In the genomic region with DNA sequence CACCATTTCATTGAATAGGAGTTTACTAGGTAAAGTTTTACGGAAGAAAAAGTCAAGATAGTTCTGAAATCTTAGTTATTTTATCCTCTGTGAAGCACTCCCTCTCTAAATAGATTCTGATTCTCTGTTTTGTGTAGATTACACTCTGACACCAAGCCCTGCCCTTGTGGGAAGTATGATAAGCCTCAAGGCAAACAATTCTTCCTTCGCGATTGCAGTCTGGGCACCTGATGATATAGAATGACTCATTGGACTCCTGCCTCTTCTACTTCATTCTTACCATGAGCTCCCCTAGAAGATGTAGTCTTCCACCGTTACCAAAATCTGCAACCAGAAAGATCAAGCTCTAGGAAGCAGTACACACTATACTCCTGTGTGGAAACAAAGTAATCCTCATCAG, we compare ENCODE assay signal across 1 cellular context.
TF ChIP-seq lines count a peak whose summit lies in the region.

No MANE protein-coding gene starts in this region.

TF ChIP-seq in K562, 482 proteins besides CTCF, POLR2A, EP300 and RAD21 (continued from another document):
- no peak for TF ChIP-seq RBM17 (IDR thresholded peaks at IDR 0.05; ENCODE audit: borderline replicate concordance, low read depth, low read length)
- TF ChIP-seq, protein P1, sequence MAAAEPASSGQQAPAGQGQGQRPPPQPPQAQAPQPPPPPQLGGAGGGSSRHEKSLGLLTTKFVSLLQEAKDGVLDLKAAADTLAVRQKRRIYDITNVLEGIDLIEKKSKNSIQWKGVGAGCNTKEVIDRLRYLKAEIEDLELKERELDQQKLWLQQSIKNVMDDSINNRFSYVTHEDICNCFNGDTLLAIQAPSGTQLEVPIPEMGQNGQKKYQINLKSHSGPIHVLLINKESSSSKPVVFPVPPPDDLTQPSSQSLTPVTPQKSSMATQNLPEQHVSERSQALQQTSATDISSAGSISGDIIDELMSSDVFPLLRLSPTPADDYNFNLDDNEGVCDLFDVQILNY (CRISPR knock-in tag; IDR thresholded peaks at IDR 0.05): no peak
- TF ChIP-seq, protein P2, sequence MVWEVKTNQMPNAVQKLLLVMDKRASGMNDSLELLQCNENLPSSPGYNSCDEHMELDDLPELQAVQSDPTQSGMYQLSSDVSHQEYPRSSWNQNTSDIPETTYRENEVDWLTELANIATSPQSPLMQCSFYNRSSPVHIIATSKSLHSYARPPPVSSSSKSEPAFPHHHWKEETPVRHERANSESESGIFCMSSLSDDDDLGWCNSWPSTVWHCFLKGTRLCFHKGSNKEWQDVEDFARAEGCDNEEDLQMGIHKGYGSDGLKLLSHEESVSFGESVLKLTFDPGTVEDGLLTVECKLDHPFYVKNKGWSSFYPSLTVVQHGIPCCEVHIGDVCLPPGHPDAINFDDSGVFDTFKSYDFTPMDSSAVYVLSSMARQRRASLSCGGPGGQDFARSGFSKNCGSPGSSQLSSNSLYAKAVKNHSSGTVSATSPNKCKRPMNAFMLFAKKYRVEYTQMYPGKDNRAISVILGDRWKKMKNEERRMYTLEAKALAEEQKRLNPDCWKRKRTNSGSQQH (CRISPR knock-in tag; IDR thresholded peaks at IDR 0.05): no peak
- 0 out of 2 replicates have a peak, but pooled peaks have one; percentile 16 for TF ChIP-seq SMARCA4 (IDR thresholded peaks at IDR 0.05)
- TF ChIP-seq NFE2 (IDR thresholded peaks at IDR 0.05; ENCODE audit: low read depth): no peak
- TF ChIP-seq, protein P3, sequence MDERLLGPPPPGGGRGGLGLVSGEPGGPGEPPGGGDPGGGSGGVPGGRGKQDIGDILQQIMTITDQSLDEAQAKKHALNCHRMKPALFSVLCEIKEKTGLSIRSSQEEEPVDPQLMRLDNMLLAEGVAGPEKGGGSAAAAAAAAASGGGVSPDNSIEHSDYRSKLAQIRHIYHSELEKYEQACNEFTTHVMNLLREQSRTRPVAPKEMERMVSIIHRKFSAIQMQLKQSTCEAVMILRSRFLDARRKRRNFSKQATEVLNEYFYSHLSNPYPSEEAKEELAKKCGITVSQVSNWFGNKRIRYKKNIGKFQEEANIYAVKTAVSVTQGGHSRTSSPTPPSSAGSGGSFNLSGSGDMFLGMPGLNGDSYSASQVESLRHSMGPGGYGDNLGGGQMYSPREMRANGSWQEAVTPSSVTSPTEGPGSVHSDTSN (CRISPR knock-in tag; IDR thresholded peaks at IDR 0.05; ENCODE audit: low read depth): no peak
- TF ChIP-seq, protein P3 (tag; conservative IDR thresholded peaks at IDR 0.05; ENCODE audit: low read depth): no peak
- TF ChIP-seq NFYB (IDR thresholded peaks at IDR 0.05; ENCODE audit: extremely low read depth, insufficient read length): no peak
- TF ChIP-seq NFRKB (IDR thresholded peaks at IDR 0.05; ENCODE audit: low read depth): no peak
- no peak for TF ChIP-seq HDAC3 (IDR thresholded peaks at IDR 0.05; ENCODE audit: borderline replicate concordance, partially characterized antibody)
- TF ChIP-seq MAFF (IDR thresholded peaks at IDR 0.05; ENCODE audit: low read length): no peak
- TF ChIP-seq, protein P4, sequence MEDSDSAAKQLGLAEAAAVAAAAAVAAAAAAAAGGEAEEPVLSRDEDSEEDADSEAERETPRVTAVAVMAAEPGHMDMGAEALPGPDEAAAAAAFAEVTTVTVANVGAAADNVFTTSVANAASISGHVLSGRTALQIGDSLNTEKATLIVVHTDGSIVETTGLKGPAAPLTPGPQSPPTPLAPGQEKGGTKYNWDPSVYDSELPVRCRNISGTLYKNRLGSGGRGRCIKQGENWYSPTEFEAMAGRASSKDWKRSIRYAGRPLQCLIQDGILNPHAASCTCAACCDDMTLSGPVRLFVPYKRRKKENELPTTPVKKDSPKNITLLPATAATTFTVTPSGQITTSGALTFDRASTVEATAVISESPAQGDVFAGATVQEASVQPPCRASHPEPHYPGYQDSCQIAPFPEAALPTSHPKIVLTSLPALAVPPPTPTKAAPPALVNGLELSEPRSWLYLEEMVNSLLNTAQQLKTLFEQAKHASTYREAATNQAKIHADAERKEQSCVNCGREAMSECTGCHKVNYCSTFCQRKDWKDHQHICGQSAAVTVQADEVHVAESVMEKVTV (CRISPR knock-in tag; IDR thresholded peaks at IDR 0.05): no peak
- TF ChIP-seq JUND (IDR thresholded peaks at IDR 0.05; ENCODE audit: borderline replicate concordance, low read depth, low read length): 0 out of 2 replicates have a peak, but pooled peaks have one; percentile 20
- peak; percentile 32; the same call in 1 of the 3 replicates for TF ChIP-seq JUND (tag; IDR thresholded peaks at IDR 0.05; ENCODE audit: borderline replicate concordance, low read depth, low read length)
- no peak for TF ChIP-seq ZNF384 (IDR thresholded peaks at IDR 0.05; ENCODE audit: low read depth, low read length)
